In the genomic region with DNA sequence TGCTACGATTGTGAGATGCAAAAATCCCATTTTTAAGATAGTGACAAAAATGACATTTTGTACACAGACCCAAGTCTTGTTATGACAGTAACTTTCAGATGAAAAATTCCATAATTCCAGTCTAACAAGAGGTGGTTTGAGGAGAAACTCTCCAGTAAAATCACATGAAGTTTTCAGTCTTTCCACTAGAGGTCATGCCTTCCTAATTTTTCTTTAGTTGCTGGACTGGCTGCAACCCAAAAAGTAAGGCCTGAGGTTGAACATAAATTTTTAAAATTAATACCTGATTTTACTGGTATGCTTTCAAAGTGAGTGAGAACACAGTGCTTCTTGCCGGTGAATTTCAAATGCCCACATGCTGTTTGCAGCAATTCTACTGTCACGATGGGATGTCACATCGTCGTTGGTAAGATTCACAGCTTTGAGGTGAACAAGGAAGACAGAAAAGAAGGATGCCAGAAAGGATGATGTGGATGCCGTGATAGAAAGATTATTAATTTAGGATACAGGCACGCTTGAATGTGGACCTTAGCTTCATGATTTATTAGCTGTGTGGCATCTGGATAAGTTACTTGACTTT, we compare ENCODE assay signal across 9 cellular contexts.
DNase-seq lines count a peak whose midpoint lies in the region; ATAC-seq, FAIRE-seq and TF ChIP-seq lines count a peak whose summit lies in the region.
"Had no signal": no experiment of that assay in that cellular context is flagged by ENCODE, and none has a peak within 500 bp of the region (broad histone marks: within the 10 kb centered on the region; RNA-seq: fewer than 3 reads in every experiment).

No MANE protein-coding gene starts in this region.

- POLR2A ChIA-PET in AG04450 (lab: Yijun Ruan, JAX), result interaction anchor here (0.8 to 1.5 kb wide), 2 partner anchors 85 to 101 kb away, joined by 4 to 8 read pairs; a partner anchor contains a TSS

- no peaks in the 10 kb centered on the region for H3K27me3 Mint-ChIP-seq in activated T-helper 17 cell treated with anti-CD3 and anti-CD28 coated beads, Interleukin-2, amount 50 U/mL, for 72 hours

- peak overlapping the region; percentile 70 for H3K27ac Mint-ChIP-seq in activated T-helper 17 cell treated with anti-CD3 and anti-CD28 coated beads, Interleukin-2, amount 50 U/mL, for 72 hours

- peaks cover 35% of the 10 kb centered on the region for H3K4me1 Mint-ChIP-seq in activated T-helper 17 cell treated with anti-CD3 and anti-CD28 coated beads, Interleukin-2, amount 50 U/mL, for 72 hours

- CTCF ChIA-PET in AG04450 (lab: Charles Lee), result interaction anchor here (0.6 to 9.6 kb wide), 44 partner anchors 9 to 776 kb away, joined by 3 to 637 read pairs (median 4); a partner anchor contains a TSS

- FAIRE-seq in GM12891 (lab: Jason Lieb, UNC) (peak; percentile 5), islet of Langerhans (lab: Jason Lieb, UNC) (peak; percentile 90), urothelium cell line (lab: Jason Lieb, UNC) (no peak)

- H3K9me3 ChIP-seq in AG04450 (ENCODE audit: control insufficient read depth, insufficient read depth, low read length), result no peaks in the 10 kb centered on the region

- peak overlapping the region; percentile 43 for H3K4me3 Mint-ChIP-seq in activated T-helper 17 cell treated with anti-CD3 and anti-CD28 coated beads, Interleukin-2, amount 50 U/mL, for 72 hours

- no peaks in the 10 kb centered on the region for H3K9me3 Mint-ChIP-seq in activated T-helper 17 cell treated with anti-CD3 and anti-CD28 coated beads, Interleukin-2, amount 50 U/mL, for 72 hours
- H3K9me3 Mint-ChIP-seq: stimulated activated naive CD8-positive, alpha-beta T cell treated with anti-CD3 and anti-CD28 coated beads, Interleukin-15, Interleukin-2, amounts not matched to agents 100 ng/mL and 50 ng/mL, for 24 hours had no signal

- TF ChIP-seq CTCF in AG04450 (IDR thresholded peaks at IDR 0.05; ENCODE audit: low read depth, low read length), result peak; percentile 70

- TF ChIP-seq POLR2A in GM12891 (IDR thresholded peaks at IDR 0.05; ENCODE audit: low read depth, low read length), result no peak

- H3K4me3 ChIP-seq in AG04450 (ENCODE audit: low read depth, low read length), result no peak overlapping the region

- H3K27ac ChIP-seq in AG04450 (ENCODE audit: low read depth, low read length), result no peak overlapping the region

- DNase-seq in AG04450 (ENCODE audit: low read depth, low spot score), result no peak
- no peak for DNase-seq in GM12891 (ENCODE audit: insufficient read length, low spot score)
- peak; percentile 33 for DNase-seq in NCI-H2171 (lab: John Stamatoyannopoulos, UW)
- DNase-seq in urothelium cell line (ENCODE audit: low spot score), result peak; percentile 40
- DNase-seq in NK-92 (lab: John Stamatoyannopoulos, UW; ENCODE audit: unreplicated experiment), result no peak

- no peaks in the 10 kb centered on the region for H3K27me3 ChIP-seq in AG04450 (ENCODE audit: control insufficient read depth, insufficient read depth, low read length)

- H3K36me3 Mint-ChIP-seq in activated T-helper 17 cell treated with anti-CD3 and anti-CD28 coated beads, Interleukin-2, amount 50 U/mL, for 72 hours (ENCODE audit: low read depth), result no peaks in the 10 kb centered on the region

- no peak for ATAC-seq in activated T-helper 17 cell treated with anti-CD3 and anti-CD28 coated beads, Interleukin-2, amount 50 U/mL, for 72 hours (replicated peaks)
- ATAC-seq in GM18519 (IDR thresholded peaks at IDR 0.05; ENCODE audit: low FRiP score, unreplicated experiment), result no peak

TF ChIP-seq in GM12891, 5 proteins besides CTCF, POLR2A, EP300 and RAD21:
- TF ChIP-seq PAX5 (IDR thresholded peaks at IDR 0.05; ENCODE audit: insufficient read depth, low read length, severe bottlenecking), result no peak
- TF ChIP-seq SPI1 (IDR thresholded peaks at IDR 0.05; ENCODE audit: low read depth, low read length), result no peak
- no peak for TF ChIP-seq POU2F2 (IDR thresholded peaks at IDR 0.05; ENCODE audit: low read depth, low read length)
- TF ChIP-seq POLR2AphosphoS5 (IDR thresholded peaks at IDR 0.05; ENCODE audit: low read depth, low read length), result no peak
- no peak for TF ChIP-seq TAF1 (IDR thresholded peaks at IDR 0.05; ENCODE audit: low read depth, low read length)

Comparison
In these comparisons a context has a peak if more than half of its experiments do, and no peak if none do; other contexts are left out.
1. DNase-seq: peak in NCI-H2171 (single experiment) and urothelium cell line (single experiment); none in AG04450 (single experiment), GM12891 (single experiment) and NK-92 (single experiment).